33 cellular contexts compared by ENCODE assay signal in the genomic region with DNA sequence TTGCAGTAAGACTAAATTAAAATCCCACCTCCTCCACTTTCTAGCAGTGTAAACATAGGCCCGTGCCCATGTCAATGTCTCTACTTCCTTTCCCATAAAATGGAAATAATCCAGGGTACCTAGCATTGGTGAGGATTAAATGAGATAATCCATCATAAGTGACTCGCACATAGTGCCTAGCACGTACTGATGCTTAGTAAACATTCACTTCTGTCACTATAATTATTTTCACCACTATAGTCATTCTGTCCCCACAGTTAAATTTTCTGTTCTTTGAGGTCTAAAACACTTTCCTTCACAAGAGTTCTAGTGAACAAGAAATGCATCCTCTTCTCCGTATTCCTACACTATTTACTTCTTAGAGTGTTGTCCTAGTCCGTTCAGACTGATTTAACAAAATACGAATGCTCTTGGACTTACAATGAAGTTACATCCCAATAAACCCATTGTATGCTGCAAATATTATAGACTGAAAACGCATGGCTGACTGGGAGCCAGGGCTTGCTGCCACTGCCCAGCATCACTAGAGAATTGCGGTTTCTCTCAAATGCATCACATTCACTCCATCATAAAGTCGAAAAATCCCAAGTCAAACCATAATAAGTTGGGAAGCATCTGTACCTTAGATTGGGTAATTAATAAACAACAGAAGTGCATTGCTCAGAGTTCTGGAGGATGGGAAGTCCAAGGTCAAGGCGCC. TPM values are rescaled to one million over a fixed set of nuclear protein-coding genes. Genes with fewer than 3 reads are reported as not detected.
DNase-seq lines count a peak whose midpoint lies in the region; ATAC-seq, FAIRE-seq and TF ChIP-seq lines count a peak whose summit lies in the region.
"Had no signal": no experiment of that assay in that cellular context is flagged by ENCODE, and none has a peak within 500 bp of the region (broad histone marks: within the 10 kb centered on the region; RNA-seq: fewer than 3 reads in every experiment).

No MANE protein-coding gene starts in this region.

- H3K27ac Mint-ChIP-seq in activated T-cell treated with anti-CD3 and anti-CD28 coated beads, Interleukin-2, amount 50 U/mL, for 24 hours: peak overlapping the region; percentile 66
- H3K27ac Mint-ChIP-seq in stimulated activated naive CD8-positive, alpha-beta T cell treated with anti-CD3 and anti-CD28 coated beads, Interleukin-15, amount 100 ng/mL, for 72 hours: no peak overlapping the region
- no peak overlapping the region for H3K27ac Mint-ChIP-seq in activated CD4-positive, alpha-beta memory T cell treated with anti-CD3 and anti-CD28 coated beads, Interleukin-2, amount 10 ng/mL, durations not matched to agents 7 days and 5 days
- H3K27ac Mint-ChIP-seq: CD4-positive, alpha-beta T cell; HFFc6 had no signal

- H3K36me3 Mint-ChIP-seq in activated T-cell treated with anti-CD3 and anti-CD28 coated beads, Interleukin-2, amount 50 U/mL, for 24 hours (ENCODE audit: low read depth): peaks cover 73% of the 10 kb centered on the region
- H3K36me3 Mint-ChIP-seq in activated CD4-positive, alpha-beta memory T cell treated with anti-CD3 and anti-CD28 coated beads, Interleukin-2, amount 10 ng/mL, durations not matched to agents 7 days and 5 days (ENCODE audit: low read depth): peaks cover 69% of the 10 kb centered on the region

- CTCF ChIA-PET in activated CD4-positive, alpha-beta memory T cell treated with anti-CD3 and anti-CD28 coated beads, Interleukin-2, amount 10 ng/mL, durations not matched to agents 7 days and 5 days (lab: Charles Lee): interaction anchor here (0.8 kb wide), 1 partner anchor 9 kb away, joined by 5 read pairs; no protein-coding TSS in a partner anchor

- no peak for DNase-seq in activated T-cell treated with anti-CD3 and anti-CD28 coated beads, Interleukin-2, amount 50 U/mL, for 24 hours
- DNase-seq in activated T-cell treated with anti-CD3 and anti-CD28 coated beads for 4 hours: no peak
- DNase-seq in GM12891 (ENCODE audit: insufficient read length, low spot score): no peak
- DNase-seq in dorsolateral prefrontal cortex: no peak
- DNase-seq in stimulated activated naive CD8-positive, alpha-beta T cell treated with anti-CD3 and anti-CD28 coated beads, Interleukin-15, amount 100 ng/mL, for 72 hours: no peak
- no peak for DNase-seq in ecto neural progenitor cell (ENCODE audit: low spot score)
- no peak for DNase-seq in activated CD4-positive, alpha-beta memory T cell treated with anti-CD3 and anti-CD28 coated beads, Interleukin-2, amount 10 ng/mL, durations not matched to agents 7 days and 5 days
- DNase-seq: activated gamma-delta T cell; adrenal gland; AML-193; body of pancreas; CD4-positive, alpha-beta T cell; cerebellar nuclear complex; gastrocnemius medialis; HFFc6; lower lobe of right lung; naive thymus-derived CD4-positive, alpha-beta T cell; NCI-H1436 treated with DMSO at 0.1 percent for 48 hours; occipital lobe; SHP77 treated with DMSO at 0.1 percent for 48 hours; sigmoid colon; stimulated activated CD4-positive, alpha-beta T cell treated with anti-CD3 and anti-CD28 coated beads, Interleukin-4, amount 100 ng/mL, for 1 hour; T-helper 9 cell; testis had no signal

- FAIRE-seq in GM12891 (lab: Jason Lieb, UNC): peak; percentile 72
- FAIRE-seq: endothelial cell of umbilical vein, H1 had no signal

- POLR2A ChIA-PET in activated CD4-positive, alpha-beta memory T cell treated with anti-CD3 and anti-CD28 coated beads, Interleukin-2, amount 10 ng/mL, durations not matched to agents 7 days and 5 days (lab: Charles Lee): interaction anchor here (1.0 kb wide), 1 partner anchor 11 kb away, joined by 3 read pairs; no protein-coding TSS in a partner anchor

- H3K27ac ChIP-seq in dorsolateral prefrontal cortex: peak overlapping the region in 55 of 59 donors; percentile 1 to 99 (median 70)
- H3K27ac ChIP-seq: adrenal gland, body of pancreas, gastrocnemius medialis, lower lobe of right lung, sigmoid colon, testis had no signal

- ATAC-seq in stimulated activated naive CD8-positive, alpha-beta T cell treated with anti-CD3 and anti-CD28 coated beads, Interleukin-15, amount 100 ng/mL, for 72 hours: peak; percentile 53
- ATAC-seq: body of pancreas; gastrocnemius medialis; lower lobe of right lung; naive thymus-derived CD4-positive, alpha-beta T cell; Panc1 had no signal

- no peak for TF ChIP-seq POLR2A in GM12891 (IDR thresholded peaks at IDR 0.05; ENCODE audit: low read depth, low read length)

- intact Hi-C loops in dorsolateral prefrontal cortex (cut with DNase I): no loop called here

- no peaks in the 10 kb centered on the region for H3K27me3 Mint-ChIP-seq in activated T-cell treated with anti-CD3 and anti-CD28 coated beads, Interleukin-2, amount 50 U/mL, for 24 hours
- no peaks in the 10 kb centered on the region for H3K27me3 Mint-ChIP-seq in stimulated activated naive CD8-positive, alpha-beta T cell treated with anti-CD3 and anti-CD28 coated beads, Interleukin-15, amount 100 ng/mL, for 72 hours
- H3K27me3 Mint-ChIP-seq in activated CD4-positive, alpha-beta memory T cell treated with anti-CD3 and anti-CD28 coated beads, Interleukin-2, amount 10 ng/mL, durations not matched to agents 7 days and 5 days: no peaks in the 10 kb centered on the region
- H3K27me3 Mint-ChIP-seq: CD4-positive, alpha-beta T cell; naive thymus-derived CD4-positive, alpha-beta T cell had no signal

- H3K4me1 Mint-ChIP-seq in activated T-cell treated with anti-CD3 and anti-CD28 coated beads, Interleukin-2, amount 50 U/mL, for 24 hours (ENCODE audit: low read depth): peaks cover 89% of the 10 kb centered on the region
- H3K4me1 Mint-ChIP-seq in stimulated activated naive CD8-positive, alpha-beta T cell treated with anti-CD3 and anti-CD28 coated beads, Interleukin-15, amount 100 ng/mL, for 72 hours: peaks cover 68% of the 10 kb centered on the region
- peaks cover 49% of the 10 kb centered on the region for H3K4me1 Mint-ChIP-seq in activated CD4-positive, alpha-beta memory T cell treated with anti-CD3 and anti-CD28 coated beads, Interleukin-2, amount 10 ng/mL, durations not matched to agents 7 days and 5 days

- peaks cover 23% of the 10 kb centered on the region for H3K9me3 Mint-ChIP-seq in activated T-cell treated with anti-CD3 and anti-CD28 coated beads, Interleukin-2, amount 50 U/mL, for 24 hours
- H3K9me3 Mint-ChIP-seq in stimulated activated naive CD8-positive, alpha-beta T cell treated with anti-CD3 and anti-CD28 coated beads, Interleukin-15, amount 100 ng/mL, for 72 hours: peaks cover 27 to 33% of the 10 kb centered on the region in 2 donors
- H3K9me3 Mint-ChIP-seq in activated CD4-positive, alpha-beta memory T cell treated with anti-CD3 and anti-CD28 coated beads, Interleukin-2, amount 10 ng/mL, durations not matched to agents 7 days and 5 days: peaks cover 37% of the 10 kb centered on the region

- TF ChIP-seq CTCF in dorsolateral prefrontal cortex (IDR thresholded peaks at IDR 0.05 in 54 of 56, conservative IDR thresholded peaks at IDR 0.05 in 2 of 56; ENCODE audit: low read depth in 1 of 56, partially characterized antibody in 56 of 56): no peak

- no peak overlapping the region for H3K4me3 Mint-ChIP-seq in activated T-cell treated with anti-CD3 and anti-CD28 coated beads, Interleukin-2, amount 50 U/mL, for 24 hours
- no peak overlapping the region for H3K4me3 Mint-ChIP-seq in stimulated activated naive CD8-positive, alpha-beta T cell treated with anti-CD3 and anti-CD28 coated beads, Interleukin-15, amount 100 ng/mL, for 72 hours
- no peak overlapping the region for H3K4me3 Mint-ChIP-seq in activated CD4-positive, alpha-beta memory T cell treated with anti-CD3 and anti-CD28 coated beads, Interleukin-2, amount 10 ng/mL, durations not matched to agents 7 days and 5 days
- H3K4me3 Mint-ChIP-seq: CD4-positive, alpha-beta T cell; HFFc6; naive thymus-derived CD4-positive, alpha-beta T cell had no signal

- H3K4me3 ChIP-seq in dorsolateral prefrontal cortex: peak overlapping the region in 10 of 59 donors; percentile 5 to 36 (median 14)
- H3K4me3 ChIP-seq: adrenal gland, body of pancreas, gastrocnemius medialis, lower lobe of right lung, sigmoid colon, testis had no signal

- no peaks in the 10 kb centered on the region for H3K27me3 ChIP-seq in dorsolateral prefrontal cortex
- H3K27me3 ChIP-seq: adrenal gland, body of pancreas, gastrocnemius medialis, sigmoid colon, testis had no signal

TF ChIP-seq in GM12891, 5 proteins besides CTCF, POLR2A, EP300 and RAD21:
- TF ChIP-seq SPI1 (IDR thresholded peaks at IDR 0.05; ENCODE audit: low read depth, low read length): no peak

RNA-seq across cellular contexts. Expression of a gene that starts 10.6 kb away (rescaled TPM):
- 8.5 TPM for polyA plus RNA-seq in GM12891 (2012; ENCODE audit: low read depth, missing spikeins)
- 100 to 1,000 TPM in 119 of 120 experiments, 10 to 100 TPM in 1; 87.3 to 271 (median 162) TPM for total RNA-seq in dorsolateral prefrontal cortex
- total RNA-seq in activated CD4-positive, alpha-beta memory T cell treated with anti-CD3 and anti-CD28 coated beads, Interleukin-2, amount 10 ng/mL, durations not matched to agents 7 days and 5 days: 10 to 100 TPM; 70.7 to 76.4 TPM
- total RNA-seq: endothelial cell of umbilical vein, HFFc6 had no signal
- polyA plus RNA-seq: endothelial cell of umbilical vein had no signal

RNA-seq across cellular contexts. Expression of a gene that starts 47.7 kb away (rescaled TPM):
- polyA plus RNA-seq in GM12891 (2012; ENCODE audit: low read depth, missing spikeins): 0.71 TPM
- total RNA-seq in dorsolateral prefrontal cortex: 1 to 10 TPM in 43 of 120 experiments, under 1 TPM in 69, not detected in 8; 0.13 to 4.1 (median 0.81) TPM
- 1 to 10 TPM; 1.3 to 1.5 TPM for total RNA-seq in activated CD4-positive, alpha-beta memory T cell treated with anti-CD3 and anti-CD28 coated beads, Interleukin-2, amount 10 ng/mL, durations not matched to agents 7 days and 5 days
- total RNA-seq: A673, Daoy, dermis microvascular lymphatic vessel endothelial cell, endothelial cell of umbilical vein, H1, HFFc6, HT1080, pulmonary artery endothelial cell, urinary bladder had no signal
- polyA plus RNA-seq: endothelial cell of umbilical vein; H1; naive thymus-derived CD4-positive, alpha-beta T cell had no signal
